11 cellular contexts compared by ENCODE assay signal in the genomic region with DNA sequence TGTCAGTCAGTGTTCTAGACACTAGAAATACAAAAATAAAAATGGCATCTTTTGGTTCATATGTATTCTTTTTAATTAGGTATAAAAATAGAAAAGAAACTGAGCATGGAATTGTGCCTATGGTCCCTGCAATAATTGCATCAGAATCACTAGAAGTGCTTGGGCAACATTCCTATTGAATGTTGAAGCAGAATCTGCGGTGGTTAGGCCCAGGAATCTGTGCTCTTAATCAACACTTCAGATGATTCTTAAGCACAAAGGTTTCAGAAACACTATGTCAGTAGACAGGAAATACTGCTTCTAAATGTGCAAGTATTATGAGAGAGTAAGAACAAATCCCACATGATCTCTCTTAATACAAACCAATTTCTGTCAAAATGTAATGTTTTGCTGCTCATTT. TPM values are rescaled to one million over a fixed set of nuclear protein-coding genes. Genes with fewer than 3 reads are reported as not detected.
DNase-seq lines count a peak whose midpoint lies in the region; ATAC-seq and TF ChIP-seq lines count a peak whose summit lies in the region.
"Had no signal": no experiment of that assay in that cellular context is flagged by ENCODE, and none has a peak within 500 bp of the region (broad histone marks: within the 10 kb centered on the region; RNA-seq: fewer than 3 reads in every experiment).

No MANE protein-coding gene starts in this region.

- no peak overlapping the region for H3K27ac ChIP-seq in iPS-20b (ENCODE audit: low read length)
- H3K27ac ChIP-seq: cardiac muscle cell, sigmoid colon had no signal

- no peaks in the 10 kb centered on the region; the same call in 1 of the 2 replicates for H3K9me3 ChIP-seq in iPS-20b (ENCODE audit: insufficient read depth, low read depth, low read length)
- H3K9me3 ChIP-seq: sigmoid colon, SK-N-SH had no signal

- 0 out of 2 replicates have a peak overlapping the region, but pooled peaks have one; percentile 47 for H3K4me3 ChIP-seq in iPS-20b (ENCODE audit: low read length)
- H3K4me3 ChIP-seq: cardiac muscle cell, sigmoid colon had no signal

- no peak overlapping the region; the same call in 1 of the 2 replicates for H3K9ac ChIP-seq in iPS-20b (ENCODE audit: low read depth, low read length)
- H3K9ac ChIP-seq: SK-N-SH had no signal

- H3K36me3 Mint-ChIP-seq in MCF 10A (ENCODE audit: insufficient read depth, unreplicated experiment) (no peaks in the 10 kb centered on the region), type B pancreatic cell (no peaks in the 10 kb centered on the region)

- CTCF ChIA-PET in MCF 10A (lab: Yijun Ruan, JAX) = interaction anchor here (0.6 to 2.5 kb wide), 2 partner anchors 10 to 18 kb away, joined by 3 to 6 read pairs; no protein-coding TSS in a partner anchor

- H3K4me1 Mint-ChIP-seq in MCF 10A (ENCODE audit: insufficient read depth, unreplicated experiment) = peaks cover 12% of the 10 kb centered on the region
- H3K4me1 Mint-ChIP-seq in type B pancreatic cell (ENCODE audit: unreplicated experiment) = no peaks in the 10 kb centered on the region

- POLR2A ChIA-PET in MCF 10A (lab: Yijun Ruan, JAX) = interaction anchor here (1.4 kb wide), 1 partner anchor 87 kb away, joined by 3 read pairs; no protein-coding TSS in a partner anchor

- peaks cover 44% of the 10 kb centered on the region for H3K4me1 ChIP-seq in iPS-20b (ENCODE audit: insufficient read depth, low read length)
- H3K4me1 ChIP-seq: sigmoid colon had no signal

- H3K27me3 Mint-ChIP-seq in MCF 10A (ENCODE audit: insufficient read depth, unreplicated experiment) (no peaks in the 10 kb centered on the region), type B pancreatic cell (peaks cover 4% of the 10 kb centered on the region)

- H3K27ac Mint-ChIP-seq in MCF 10A (ENCODE audit: low read depth, unreplicated experiment) (peak overlapping the region; percentile 63), type B pancreatic cell (peak overlapping the region; percentile 79)

- H3K36me3 ChIP-seq in iPS-20b (ENCODE audit: insufficient read depth, low read depth, low read length) = no peaks in the 10 kb centered on the region
- H3K36me3 ChIP-seq: cardiac muscle cell, sigmoid colon had no signal

- intact Hi-C loops in MCF 10A (cut with micrococcal nuclease) = no loop called here

- H3K27me3 ChIP-seq in iPS-20b (ENCODE audit: insufficient read depth, low read length) = no peaks in the 10 kb centered on the region
- H3K27me3 ChIP-seq: cardiac muscle cell, sigmoid colon had no signal

- no peak overlapping the region for H3K4me3 Mint-ChIP-seq in MCF 10A (ENCODE audit: unreplicated experiment)
- no peak overlapping the region for H3K4me3 Mint-ChIP-seq in type B pancreatic cell

- TF ChIP-seq CTCF in MCF 10A (IDR thresholded peaks at IDR 0.05; ENCODE audit: unreplicated experiment) (no peak), type B pancreatic cell (conservative IDR thresholded peaks at IDR 0.05) (no peak)

- ATAC-seq in GM18861 (IDR thresholded peaks at IDR 0.05; ENCODE audit: unreplicated experiment) = no peak
- ATAC-seq in GM19452 (IDR thresholded peaks at IDR 0.05; ENCODE audit: unreplicated experiment) = no peak

- H3K9me3 Mint-ChIP-seq in MCF 10A (ENCODE audit: unreplicated experiment) = no peaks in the 10 kb centered on the region
- no peaks in the 10 kb centered on the region for H3K9me3 Mint-ChIP-seq in type B pancreatic cell

- DNase-seq in HPDE6-E6E7 (ENCODE audit: extremely low spot score) = peak; percentile 31
- no peak for DNase-seq in MCF 10A (ENCODE audit: unreplicated experiment)
- no peak for DNase-seq in type B pancreatic cell (ENCODE audit: extremely low spot score, unreplicated experiment)
- DNase-seq in hippocampal formation (lab: John Stamatoyannopoulos, UW) = no peak
- DNase-seq: sigmoid colon; SK-N-SH; stimulated activated naive CD4-positive, alpha-beta T cell had no signal

- BruUV-seq in MCF 10A (replicated peaks; lab: Mats Ljungman, UMichigan) = no TSS peak

RNA-seq across cellular contexts. Expression of gene RBBP8, which starts 20.3 kb away (rescaled TPM):
- total RNA-seq in MCF 10A (2022) = 42.0 and 59.7 TPM in 2 replicates
- total RNA-seq in type B pancreatic cell (ENCODE audit: low replicate concordance) = 23.7 and 26.7 TPM in 2 replicates
